In the genomic region with DNA sequence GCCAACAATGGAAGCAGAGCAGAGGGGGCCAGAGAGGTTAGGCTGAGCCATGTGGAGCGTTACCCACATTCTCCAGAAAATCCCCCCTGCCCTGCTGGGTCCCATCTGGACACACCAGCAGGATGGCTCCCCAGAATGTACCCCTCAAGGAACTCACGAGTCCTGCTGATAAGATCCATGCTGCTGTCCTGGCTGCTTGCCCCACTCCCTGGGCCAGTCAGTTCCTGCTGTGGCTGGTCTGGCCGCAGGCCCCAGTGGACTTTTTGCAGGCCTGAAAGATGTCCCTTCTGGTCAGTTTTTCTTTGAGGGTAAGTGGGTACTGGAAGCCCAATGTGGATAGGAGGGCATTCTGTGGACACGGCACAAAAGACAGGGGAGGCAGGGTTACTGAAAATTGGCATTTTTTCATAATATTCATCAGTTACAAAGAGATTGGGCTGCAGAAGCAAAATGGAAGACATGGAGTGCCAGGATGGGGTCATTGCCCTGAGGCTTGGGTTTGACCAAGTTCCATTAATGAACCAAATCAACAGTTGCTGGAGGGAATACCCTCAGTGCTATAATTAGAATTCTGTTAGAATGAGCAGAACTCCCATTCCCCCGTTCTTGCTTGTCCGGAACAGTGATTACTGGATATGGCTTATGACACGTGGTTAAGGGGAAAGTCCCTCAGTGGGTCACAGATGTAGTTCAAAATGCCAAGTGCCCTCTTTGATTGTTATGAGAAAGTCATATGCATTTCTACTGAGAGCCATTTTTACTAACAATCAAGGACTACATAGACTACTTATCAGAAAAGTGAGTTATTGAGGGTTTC, we compare ENCODE assay signal across 1 cellular context.
A peak's percentile ranks its signal among the peaks of the same experiment; 100 is the strongest.
TF ChIP-seq lines count a peak whose summit lies in the region.

No MANE protein-coding gene starts in this region.

TF ChIP-seq in K562, 482 proteins besides CTCF, POLR2A, EP300 and RAD21 (continued from another document):
- TF ChIP-seq, protein P1, sequence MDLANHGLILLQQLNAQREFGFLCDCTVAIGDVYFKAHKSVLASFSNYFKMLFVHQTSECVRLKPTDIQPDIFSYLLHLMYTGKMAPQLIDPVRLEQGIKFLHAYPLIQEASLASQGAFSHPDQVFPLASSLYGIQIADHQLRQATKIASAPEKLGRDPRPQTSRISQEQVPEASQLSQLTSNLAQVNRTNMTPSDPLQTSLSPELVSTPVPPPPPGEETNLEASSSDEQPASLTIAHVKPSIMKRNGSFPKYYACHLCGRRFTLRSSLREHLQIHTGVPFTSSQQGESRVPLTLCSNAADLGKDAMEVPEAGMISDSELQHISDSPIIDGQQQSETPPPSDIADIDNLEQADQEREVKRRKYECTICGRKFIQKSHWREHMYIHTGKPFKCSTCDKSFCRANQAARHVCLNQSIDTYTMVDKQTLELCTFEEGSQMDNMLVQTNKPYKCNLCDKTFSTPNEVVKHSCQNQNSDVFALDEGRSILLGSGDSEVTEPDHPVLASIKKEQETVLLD (IDR thresholded peaks at IDR 0.05), result no peak
- TF ChIP-seq, protein P2, sequence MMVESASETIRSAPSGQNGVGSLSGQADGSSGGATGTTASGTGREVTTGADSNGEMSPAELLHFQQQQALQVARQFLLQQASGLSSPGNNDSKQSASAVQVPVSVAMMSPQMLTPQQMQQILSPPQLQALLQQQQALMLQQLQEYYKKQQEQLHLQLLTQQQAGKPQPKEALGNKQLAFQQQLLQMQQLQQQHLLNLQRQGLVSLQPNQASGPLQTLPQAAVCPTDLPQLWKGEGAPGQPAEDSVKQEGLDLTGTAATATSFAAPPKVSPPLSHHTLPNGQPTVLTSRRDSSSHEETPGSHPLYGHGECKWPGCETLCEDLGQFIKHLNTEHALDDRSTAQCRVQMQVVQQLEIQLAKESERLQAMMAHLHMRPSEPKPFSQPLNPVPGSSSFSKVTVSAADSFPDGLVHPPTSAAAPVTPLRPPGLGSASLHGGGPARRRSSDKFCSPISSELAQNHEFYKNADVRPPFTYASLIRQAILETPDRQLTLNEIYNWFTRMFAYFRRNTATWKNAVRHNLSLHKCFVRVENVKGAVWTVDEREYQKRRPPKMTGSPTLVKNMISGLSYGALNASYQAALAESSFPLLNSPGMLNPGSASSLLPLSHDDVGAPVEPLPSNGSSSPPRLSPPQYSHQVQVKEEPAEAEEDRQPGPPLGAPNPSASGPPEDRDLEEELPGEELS (CRISPR knock-in tag; IDR thresholded peaks at IDR 0.05; ENCODE audit: borderline replicate concordance), result no peak
- no peak for TF ChIP-seq MTA3 (IDR thresholded peaks at IDR 0.05; ENCODE audit: borderline replicate concordance)
- TF ChIP-seq, protein P3, sequence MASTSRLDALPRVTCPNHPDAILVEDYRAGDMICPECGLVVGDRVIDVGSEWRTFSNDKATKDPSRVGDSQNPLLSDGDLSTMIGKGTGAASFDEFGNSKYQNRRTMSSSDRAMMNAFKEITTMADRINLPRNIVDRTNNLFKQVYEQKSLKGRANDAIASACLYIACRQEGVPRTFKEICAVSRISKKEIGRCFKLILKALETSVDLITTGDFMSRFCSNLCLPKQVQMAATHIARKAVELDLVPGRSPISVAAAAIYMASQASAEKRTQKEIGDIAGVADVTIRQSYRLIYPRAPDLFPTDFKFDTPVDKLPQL (IDR thresholded peaks at IDR 0.05; ENCODE audit: extremely low read depth, insufficient read length), result no peak
- TF ChIP-seq, protein P4, sequence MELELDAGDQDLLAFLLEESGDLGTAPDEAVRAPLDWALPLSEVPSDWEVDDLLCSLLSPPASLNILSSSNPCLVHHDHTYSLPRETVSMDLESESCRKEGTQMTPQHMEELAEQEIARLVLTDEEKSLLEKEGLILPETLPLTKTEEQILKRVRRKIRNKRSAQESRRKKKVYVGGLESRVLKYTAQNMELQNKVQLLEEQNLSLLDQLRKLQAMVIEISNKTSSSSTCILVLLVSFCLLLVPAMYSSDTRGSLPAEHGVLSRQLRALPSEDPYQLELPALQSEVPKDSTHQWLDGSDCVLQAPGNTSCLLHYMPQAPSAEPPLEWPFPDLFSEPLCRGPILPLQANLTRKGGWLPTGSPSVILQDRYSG (tag; conservative IDR thresholded peaks at IDR 0.05; ENCODE audit: low read depth), result 0 out of 2 replicates have a peak, but pooled peaks have one; percentile 44
- TF ChIP-seq, protein P5, sequence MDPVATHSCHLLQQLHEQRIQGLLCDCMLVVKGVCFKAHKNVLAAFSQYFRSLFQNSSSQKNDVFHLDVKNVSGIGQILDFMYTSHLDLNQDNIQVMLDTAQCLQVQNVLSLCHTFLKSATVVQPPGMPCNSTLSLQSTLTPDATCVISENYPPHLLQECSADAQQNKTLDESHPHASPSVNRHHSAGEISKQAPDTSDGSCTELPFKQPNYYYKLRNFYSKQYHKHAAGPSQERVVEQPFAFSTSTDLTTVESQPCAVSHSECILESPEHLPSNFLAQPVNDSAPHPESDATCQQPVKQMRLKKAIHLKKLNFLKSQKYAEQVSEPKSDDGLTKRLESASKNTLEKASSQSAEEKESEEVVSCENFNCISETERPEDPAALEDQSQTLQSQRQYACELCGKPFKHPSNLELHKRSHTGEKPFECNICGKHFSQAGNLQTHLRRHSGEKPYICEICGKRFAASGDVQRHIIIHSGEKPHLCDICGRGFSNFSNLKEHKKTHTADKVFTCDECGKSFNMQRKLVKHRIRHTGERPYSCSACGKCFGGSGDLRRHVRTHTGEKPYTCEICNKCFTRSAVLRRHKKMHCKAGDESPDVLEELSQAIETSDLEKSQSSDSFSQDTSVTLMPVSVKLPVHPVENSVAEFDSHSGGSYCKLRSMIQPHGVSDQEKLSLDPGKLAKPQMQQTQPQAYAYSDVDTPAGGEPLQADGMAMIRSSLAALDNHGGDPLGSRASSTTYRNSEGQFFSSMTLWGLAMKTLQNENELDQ (CRISPR knock-in tag; IDR thresholded peaks at IDR 0.05; ENCODE audit: borderline replicate concordance), result no peak
- TF ChIP-seq, protein P6, sequence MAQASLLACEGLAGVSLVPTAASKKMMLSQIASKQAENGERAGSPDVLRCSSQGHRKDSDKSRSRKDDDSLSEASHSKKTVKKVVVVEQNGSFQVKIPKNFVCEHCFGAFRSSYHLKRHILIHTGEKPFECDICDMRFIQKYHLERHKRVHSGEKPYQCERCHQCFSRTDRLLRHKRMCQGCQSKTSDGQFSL (CRISPR knock-in tag; IDR thresholded peaks at IDR 0.05), result no peak
- TF ChIP-seq, protein P6 (tag; IDR thresholded peaks at IDR 0.05), result peak in 1 of 2 experiments; percentile 78; a peak in 2 of 4 replicates
- TF ChIP-seq, protein P7, sequence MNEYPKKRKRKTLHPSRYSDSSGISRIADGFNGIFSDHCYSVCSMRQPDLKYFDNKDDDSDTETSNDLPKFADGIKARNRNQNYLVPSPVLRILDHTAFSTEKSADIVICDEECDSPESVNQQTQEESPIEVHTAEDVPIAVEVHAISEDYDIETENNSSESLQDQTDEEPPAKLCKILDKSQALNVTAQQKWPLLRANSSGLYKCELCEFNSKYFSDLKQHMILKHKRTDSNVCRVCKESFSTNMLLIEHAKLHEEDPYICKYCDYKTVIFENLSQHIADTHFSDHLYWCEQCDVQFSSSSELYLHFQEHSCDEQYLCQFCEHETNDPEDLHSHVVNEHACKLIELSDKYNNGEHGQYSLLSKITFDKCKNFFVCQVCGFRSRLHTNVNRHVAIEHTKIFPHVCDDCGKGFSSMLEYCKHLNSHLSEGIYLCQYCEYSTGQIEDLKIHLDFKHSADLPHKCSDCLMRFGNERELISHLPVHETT (CRISPR knock-in tag; conservative IDR thresholded peaks at IDR 0.05 in 1 of 2, IDR thresholded peaks at IDR 0.05 in 1 of 2), result no peak
- no peak for TF ChIP-seq DNMT1 (IDR thresholded peaks at IDR 0.05)
- TF ChIP-seq FOSL1 (tag; conservative IDR thresholded peaks at IDR 0.05), result no peak
- TF ChIP-seq, protein P8, sequence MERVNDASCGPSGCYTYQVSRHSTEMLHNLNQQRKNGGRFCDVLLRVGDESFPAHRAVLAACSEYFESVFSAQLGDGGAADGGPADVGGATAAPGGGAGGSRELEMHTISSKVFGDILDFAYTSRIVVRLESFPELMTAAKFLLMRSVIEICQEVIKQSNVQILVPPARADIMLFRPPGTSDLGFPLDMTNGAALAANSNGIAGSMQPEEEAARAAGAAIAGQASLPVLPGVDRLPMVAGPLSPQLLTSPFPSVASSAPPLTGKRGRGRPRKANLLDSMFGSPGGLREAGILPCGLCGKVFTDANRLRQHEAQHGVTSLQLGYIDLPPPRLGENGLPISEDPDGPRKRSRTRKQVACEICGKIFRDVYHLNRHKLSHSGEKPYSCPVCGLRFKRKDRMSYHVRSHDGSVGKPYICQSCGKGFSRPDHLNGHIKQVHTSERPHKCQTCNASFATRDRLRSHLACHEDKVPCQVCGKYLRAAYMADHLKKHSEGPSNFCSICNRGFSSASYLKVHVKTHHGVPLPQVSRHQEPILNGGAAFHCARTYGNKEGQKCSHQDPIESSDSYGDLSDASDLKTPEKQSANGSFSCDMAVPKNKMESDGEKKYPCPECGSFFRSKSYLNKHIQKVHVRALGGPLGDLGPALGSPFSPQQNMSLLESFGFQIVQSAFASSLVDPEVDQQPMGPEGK (CRISPR knock-in tag; IDR thresholded peaks at IDR 0.05; ENCODE audit: borderline replicate concordance), result no peak
- peak; percentile 96 for TF ChIP-seq KLF16 (IDR thresholded peaks at IDR 0.05)
- TF ChIP-seq RB1 (IDR thresholded peaks at IDR 0.05; ENCODE audit: low read depth), result no peak
- TF ChIP-seq, protein P9, sequence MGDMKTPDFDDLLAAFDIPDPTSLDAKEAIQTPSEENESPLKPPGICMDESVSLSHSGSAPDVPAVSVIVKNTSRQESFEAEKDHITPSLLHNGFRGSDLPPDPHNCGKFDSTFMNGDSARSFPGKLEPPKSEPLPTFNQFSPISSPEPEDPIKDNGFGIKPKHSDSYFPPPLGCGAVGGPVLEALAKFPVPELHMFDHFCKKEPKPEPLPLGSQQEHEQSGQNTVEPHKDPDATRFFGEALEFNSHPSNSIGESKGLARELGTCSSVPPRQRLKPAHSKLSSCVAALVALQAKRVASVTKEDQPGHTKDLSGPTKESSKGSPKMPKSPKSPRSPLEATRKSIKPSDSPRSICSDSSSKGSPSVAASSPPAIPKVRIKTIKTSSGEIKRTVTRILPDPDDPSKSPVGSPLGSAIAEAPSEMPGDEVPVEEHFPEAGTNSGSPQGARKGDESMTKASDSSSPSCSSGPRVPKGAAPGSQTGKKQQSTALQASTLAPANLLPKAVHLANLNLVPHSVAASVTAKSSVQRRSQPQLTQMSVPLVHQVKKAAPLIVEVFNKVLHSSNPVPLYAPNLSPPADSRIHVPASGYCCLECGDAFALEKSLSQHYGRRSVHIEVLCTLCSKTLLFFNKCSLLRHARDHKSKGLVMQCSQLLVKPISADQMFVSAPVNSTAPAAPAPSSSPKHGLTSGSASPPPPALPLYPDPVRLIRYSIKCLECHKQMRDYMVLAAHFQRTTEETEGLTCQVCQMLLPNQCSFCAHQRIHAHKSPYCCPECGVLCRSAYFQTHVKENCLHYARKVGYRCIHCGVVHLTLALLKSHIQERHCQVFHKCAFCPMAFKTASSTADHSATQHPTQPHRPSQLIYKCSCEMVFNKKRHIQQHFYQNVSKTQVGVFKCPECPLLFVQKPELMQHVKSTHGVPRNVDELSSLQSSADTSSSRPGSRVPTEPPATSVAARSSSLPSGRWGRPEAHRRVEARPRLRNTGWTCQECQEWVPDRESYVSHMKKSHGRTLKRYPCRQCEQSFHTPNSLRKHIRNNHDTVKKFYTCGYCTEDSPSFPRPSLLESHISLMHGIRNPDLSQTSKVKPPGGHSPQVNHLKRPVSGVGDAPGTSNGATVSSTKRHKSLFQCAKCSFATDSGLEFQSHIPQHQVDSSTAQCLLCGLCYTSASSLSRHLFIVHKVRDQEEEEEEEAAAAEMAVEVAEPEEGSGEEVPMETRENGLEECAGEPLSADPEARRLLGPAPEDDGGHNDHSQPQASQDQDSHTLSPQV (IDR thresholded peaks at IDR 0.05), result no peak
- TF ChIP-seq, protein P10, sequence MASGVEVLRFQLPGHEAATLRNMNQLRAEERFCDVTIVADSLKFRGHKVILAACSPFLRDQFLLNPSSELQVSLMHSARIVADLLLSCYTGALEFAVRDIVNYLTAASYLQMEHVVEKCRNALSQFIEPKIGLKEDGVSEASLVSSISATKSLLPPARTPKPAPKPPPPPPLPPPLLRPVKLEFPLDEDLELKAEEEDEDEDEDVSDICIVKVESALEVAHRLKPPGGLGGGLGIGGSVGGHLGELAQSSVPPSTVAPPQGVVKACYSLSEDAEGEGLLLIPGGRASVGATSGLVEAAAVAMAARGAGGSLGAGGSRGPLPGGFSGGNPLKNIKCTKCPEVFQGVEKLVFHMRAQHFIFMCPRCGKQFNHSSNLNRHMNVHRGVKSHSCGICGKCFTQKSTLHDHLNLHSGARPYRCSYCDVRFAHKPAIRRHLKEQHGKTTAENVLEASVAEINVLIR (CRISPR knock-in tag; IDR thresholded peaks at IDR 0.05), result no peak
- no peak for TF ChIP-seq SIRT6 (IDR thresholded peaks at IDR 0.05; ENCODE audit: low read depth, low read length)
- TF ChIP-seq, protein P11, sequence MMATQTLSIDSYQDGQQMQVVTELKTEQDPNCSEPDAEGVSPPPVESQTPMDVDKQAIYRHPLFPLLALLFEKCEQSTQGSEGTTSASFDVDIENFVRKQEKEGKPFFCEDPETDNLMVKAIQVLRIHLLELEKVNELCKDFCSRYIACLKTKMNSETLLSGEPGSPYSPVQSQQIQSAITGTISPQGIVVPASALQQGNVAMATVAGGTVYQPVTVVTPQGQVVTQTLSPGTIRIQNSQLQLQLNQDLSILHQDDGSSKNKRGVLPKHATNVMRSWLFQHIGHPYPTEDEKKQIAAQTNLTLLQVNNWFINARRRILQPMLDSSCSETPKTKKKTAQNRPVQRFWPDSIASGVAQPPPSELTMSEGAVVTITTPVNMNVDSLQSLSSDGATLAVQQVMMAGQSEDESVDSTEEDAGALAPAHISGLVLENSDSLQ (IDR thresholded peaks at IDR 0.05), result no peak
- no peak for TF ChIP-seq NR4A1 (CRISPR knock-in tag; IDR thresholded peaks at IDR 0.05)
- TF ChIP-seq NR4A1 (tag; IDR thresholded peaks at IDR 0.05), result peak; percentile 81
- no peak for TF ChIP-seq HSF4 (CRISPR knock-in tag; IDR thresholded peaks at IDR 0.05; ENCODE audit: borderline replicate concordance)
- no peak for TF ChIP-seq ZSCAN32 (CRISPR knock-in tag; IDR thresholded peaks at IDR 0.05)
- TF ChIP-seq MAFF (IDR thresholded peaks at IDR 0.05; ENCODE audit: low read length), result no peak
- TF ChIP-seq SMAD4 (CRISPR knock-in tag; conservative IDR thresholded peaks at IDR 0.05), result 0 out of 2 replicates have a peak, but pooled peaks have one; percentile 42
- no peak for TF ChIP-seq HNRNPK (IDR thresholded peaks at IDR 0.05; ENCODE audit: low read depth, low read length, poor library complexity, severe bottlenecking)
